In genomic region chr20:1467082-1467354, GRCh38 we compare ENCODE assay signal across 9 cellular contexts. TPM values are rescaled to one million over a fixed set of nuclear protein-coding genes. Genes with fewer than 3 reads are reported as not detected.
DNase-seq lines count a peak whose midpoint lies in the region; ATAC-seq and TF ChIP-seq lines count a peak whose summit lies in the region.
"Had no signal": no experiment of that assay in that cellular context is flagged by ENCODE, and none has a peak within 500 bp of the region (broad histone marks: within the 10 kb centered on the region; RNA-seq: fewer than 3 reads in every experiment).

No MANE protein-coding gene starts in this region.

- 0 out of 2 replicates have a peak overlapping the region, but pooled peaks have one; percentile 3 for H3K4me3 ChIP-seq in BJ (ENCODE audit: low read depth, low read length)
- H3K4me3 ChIP-seq in IMR-90 (ENCODE audit: insufficient read depth, low read depth, low read length), result no peak overlapping the region
- H3K4me3 ChIP-seq in WERI-Rb-1 (ENCODE audit: low read depth, low read length), result no peak overlapping the region

- H4K20me1 ChIP-seq in IMR-90 (ENCODE audit: insufficient read depth, low read length), result peaks cover 31% of the 10 kb centered on the region

- ATAC-seq in IMR-90 (ENCODE audit: low read depth) (no peak), GM18519 (IDR thresholded peaks at IDR 0.05; ENCODE audit: low FRiP score, unreplicated experiment) (no peak), GM21619 (IDR thresholded peaks at IDR 0.05; ENCODE audit: unreplicated experiment) (no peak)

- no peak for TF ChIP-seq CTCF in BJ (IDR thresholded peaks at IDR 0.05; ENCODE audit: insufficient read depth, low read depth, low read length)
- TF ChIP-seq CTCF in IMR-90 (conservative IDR thresholded peaks at IDR 0.05; ENCODE audit: low read depth, low read length), result no peak
- TF ChIP-seq CTCF in neural crest cell (conservative IDR thresholded peaks at IDR 0.05), result no peak
- no peak for TF ChIP-seq CTCF in WERI-Rb-1 (IDR thresholded peaks at IDR 0.05; ENCODE audit: low read depth, low read length)

- no peak overlapping the region for H3K9ac ChIP-seq in IMR-90 (ENCODE audit: low read depth, low read length)

- no peak overlapping the region for H2BK15ac ChIP-seq in IMR-90 (ENCODE audit: low read depth, low read length)

- 11% methylated on average over 2 of the region's 7 CpGs; no CpG with 5 or more reads in 1 of the 2 experiments for WGBS in IMR-90 (ENCODE audit: extremely low coverage in 2 of 2, insufficient read length in 1 of 2), 2 experiments

- H3K79me1 ChIP-seq in IMR-90 (ENCODE audit: low read depth in 1 of 2, low read length in 2 of 2), result peaks cover 25 to 43% of the 10 kb centered on the region in 2 experiments

- H3K4me2 ChIP-seq in IMR-90 (ENCODE audit: low read depth, low read length), result peak overlapping the region; percentile 45; the same call in 1 of the 2 replicates

- H3K23ac ChIP-seq in IMR-90 (ENCODE audit: low read depth, low read length), result no peak overlapping the region

- no peak overlapping the region for H4K91ac ChIP-seq in IMR-90 (ENCODE audit: insufficient read depth, low read depth, low read length)

- TF ChIP-seq RAD21 in IMR-90 (IDR thresholded peaks at IDR 0.05; ENCODE audit: low read length), result no peak

- no peak overlapping the region for H4K8ac ChIP-seq in IMR-90 (ENCODE audit: low read depth in 2 of 2, low read length in 2 of 2)

- peaks cover 12% of the 10 kb centered on the region for H3K4me1 ChIP-seq in IMR-90 (ENCODE audit: control insufficient read depth, insufficient read depth, low read length)

- no peak overlapping the region for H3K27ac Mint-ChIP-seq in neural crest cell (ENCODE audit: unreplicated experiment)

- no peak overlapping the region for H4K5ac ChIP-seq in IMR-90 (ENCODE audit: low read depth, low read length)

- peak overlapping the region; percentile 24; the same call in 1 of the 2 replicates for H2AK5ac ChIP-seq in IMR-90 (ENCODE audit: low read depth, low read length)

- H3K9me3 ChIP-seq in IMR-90 (ENCODE audit: control insufficient read depth, insufficient read depth, low read length), result no peaks in the 10 kb centered on the region
- H3K9me3 ChIP-seq in WERI-Rb-1 (ENCODE audit: severe bottlenecking), result no peaks in the 10 kb centered on the region

- intact Hi-C loops in IMR-90 (cut with micrococcal nuclease), result no loop called here

- peaks cover 3% of the 10 kb centered on the region for H3K36me3 ChIP-seq in BJ (ENCODE audit: control insufficient read depth, insufficient read depth, low read length)
- H3K36me3 ChIP-seq in IMR-90 (ENCODE audit: control insufficient read depth, insufficient read depth, low read length), result peaks cover 9% of the 10 kb centered on the region; the same call in 1 of the 2 replicates
- peaks cover 18% of the 10 kb centered on the region for H3K36me3 ChIP-seq in WERI-Rb-1

- no peak overlapping the region for H3K56ac ChIP-seq in IMR-90 (ENCODE audit: extremely low read depth, insufficient read depth, low read length)

- peak overlapping the region; percentile 87 for H3K4me3 Mint-ChIP-seq in neural crest cell

- no peak overlapping the region for H3K18ac ChIP-seq in IMR-90 (ENCODE audit: low read depth, low read length)

- TF ChIP-seq POLR2A in IMR-90 (IDR thresholded peaks at IDR 0.05; ENCODE audit: low read depth, low read length), result no peak

- in situ Hi-C loops in IMR-90 (cut with MboI; ENCODE audit: low sequenced_read_pairs), result no loop called here

- CTCF ChIA-PET in BJ (lab: Yijun Ruan, JAX) (interaction anchor here (0.9 to 6.8 kb wide), 15 partner anchors 9 to 310 kb away, joined by 3 to 71 read pairs (median 4); partner anchors contain the start of gene FKBP1A), IMR-90 (lab: Yijun Ruan, JAX) (interaction anchor here (0.7 to 1.5 kb wide), 5 partner anchors 24 to 254 kb away, joined by 3 to 11 read pairs (median 4); partner anchors contain the start of gene SIRPB2)

- H2BK5ac ChIP-seq in IMR-90 (ENCODE audit: low read depth, low read length, poor library complexity, severe bottlenecking), result no peak overlapping the region

- H3K4ac ChIP-seq in IMR-90 (ENCODE audit: low read depth, low read length), result no peak overlapping the region

- no peak for DNase-seq in BJ (ENCODE audit: low read depth)
- DNase-seq in IMR-90, result no peak
- DNase-seq in neural crest cell (ENCODE audit: low read depth, low spot score), result no peak
- no peak for DNase-seq in WERI-Rb-1
- DNase-seq in central memory CD4-positive, alpha-beta T cell, result no peak

- no peaks in the 10 kb centered on the region for H3K36me3 Mint-ChIP-seq in neural crest cell (ENCODE audit: low read depth)

- peaks cover 18% of the 10 kb centered on the region for H3K27me3 Mint-ChIP-seq in neural crest cell (ENCODE audit: low read depth)

- H2AFZ ChIP-seq in IMR-90 (replicated peaks; ENCODE audit: low read length, poor library complexity), result peak overlapping the region; percentile 47

- peaks cover 25% of the 10 kb centered on the region for H3K4me1 Mint-ChIP-seq in neural crest cell

- H3K27me3 ChIP-seq in BJ (ENCODE audit: control insufficient read depth, insufficient read depth, low read length) (no peaks in the 10 kb centered on the region), IMR-90 (ENCODE audit: control insufficient read depth, insufficient read depth, low read length) (peaks cover 2% of the 10 kb centered on the region; the same call in 1 of the 2 replicates), WERI-Rb-1 (ENCODE audit: insufficient read depth, low read depth, severe bottlenecking) (peaks cover 13% of the 10 kb centered on the region)

- H3K9me1 ChIP-seq in IMR-90 (ENCODE audit: insufficient read depth, low read length), result peaks cover 14% of the 10 kb centered on the region

- no TSS peak for BruUV-seq in IMR-90 (replicated peaks; lab: Mats Ljungman, UMichigan)

- POLR2A ChIA-PET in BJ (lab: Charles Lee) (no interaction called here), IMR-90 (lab: Charles Lee; ENCODE audit: unreplicated experiment) (interaction anchor here (0.7 kb wide), 1 partner anchor 1122 kb away, joined by 3 read pairs; no protein-coding TSS in a partner anchor)

- H3K14ac ChIP-seq in IMR-90 (replicated peaks; ENCODE audit: low read depth, low read length), result no peak overlapping the region

- H2BK20ac ChIP-seq in IMR-90 (ENCODE audit: low read depth, low read length), result no peak overlapping the region

- H3K9me3 Mint-ChIP-seq in neural crest cell, result no peaks in the 10 kb centered on the region

- dilution Hi-C loops in IMR-90 (cut with HindIII; ENCODE audit: low sequenced_read_pairs, unreplicated experiment), result no loop called here

- H3K27ac ChIP-seq in IMR-90 (ENCODE audit: insufficient read depth, low read length), result no peak overlapping the region
- H3K27ac ChIP-seq in cingulate gyrus (ENCODE audit: low read depth, low read length), result peak overlapping the region; percentile 76
- H3K27ac ChIP-seq in WERI-Rb-1, result no peak overlapping the region

- H2BK120ac ChIP-seq in IMR-90 (ENCODE audit: low read depth, low read length), result no peak overlapping the region

- H2AK9ac ChIP-seq in IMR-90 (replicated peaks; ENCODE audit: low read depth, low read length, poor library complexity), result no peak overlapping the region

TF ChIP-seq in IMR-90, 13 proteins besides CTCF, POLR2A, EP300 and RAD21:
- TF ChIP-seq CEBPB (IDR thresholded peaks at IDR 0.05; ENCODE audit: low read depth, low read length) (no peak), RCOR1 (IDR thresholded peaks at IDR 0.05; ENCODE audit: insufficient replicate concordance, low read length) (no peak), MXI1 (IDR thresholded peaks at IDR 0.05; ENCODE audit: borderline replicate concordance, low read depth, low read length) (no peak), USF2 (IDR thresholded peaks at IDR 0.05; ENCODE audit: low read depth, low read length) (no peak), NFE2L2 (IDR thresholded peaks at IDR 0.05; ENCODE audit: low read depth, low read length) (no peak), MAFK (IDR thresholded peaks at IDR 0.05; ENCODE audit: low read depth, low read length) (no peak), MAZ (IDR thresholded peaks at IDR 0.05; ENCODE audit: borderline replicate concordance, low read depth, low read length) (no peak), CHD1 (IDR thresholded peaks at IDR 0.05; ENCODE audit: low read depth, low read length) (no peak), RFX5 (IDR thresholded peaks at IDR 0.05; ENCODE audit: low read depth, low read length) (no peak), BHLHE40 (IDR thresholded peaks at IDR 0.05; ENCODE audit: low read depth, low read length) (no peak), SMC3 (IDR thresholded peaks at IDR 0.05; ENCODE audit: low read depth, low read length) (no peak), FOS (IDR thresholded peaks at IDR 0.05; ENCODE audit: low read depth, low read length) (no peak), ELK1 (IDR thresholded peaks at IDR 0.05; ENCODE audit: borderline replicate concordance, low read depth, low read length) (no peak)

RNA-seq across cellular contexts. Expression of gene NSFL1C, which starts 0.4 kb away (rescaled TPM):
- polyA plus RNA-seq in BJ (2011; rRNA removed) (27.7 and 32.4 TPM in 2 replicates), IMR-90 (2012; rRNA removed) (28.6 and 33.0 TPM in 2 replicates)
- 21.3 and 22.2 TPM in 2 replicates for polyA minus RNA-seq in BJ (2011; rRNA and poly(A)+ RNA removed)
- total RNA-seq in IMR-90 (2012; rRNA removed) (40.3 and 41.1 TPM in 2 replicates), neural crest cell (93.9 and 97.7 TPM in 2 replicates)
- 14.9 and 23.7 TPM in 2 replicates for polyA plus RNA-seq in IMR-90 (2012; cell fraction: cytosol; rRNA removed)
- polyA plus RNA-seq in IMR-90 (2012; cell fraction: nucleus; rRNA removed; ENCODE audit: low replicate concordance), result 26.2 and 57.4 TPM in 2 replicates

RNA-seq across cellular contexts. Expression of gene SIRPB2, which starts 24.2 kb away (rescaled TPM):
- polyA plus RNA-seq in BJ (2011; rRNA removed) (not detected in 2 replicates), IMR-90 (2012; rRNA removed) (not detected in 2 replicates)
- polyA minus RNA-seq in BJ (2011; rRNA and poly(A)+ RNA removed), result not detected in 2 replicates
- total RNA-seq in IMR-90 (2012; rRNA removed) (not detected in 2 replicates), neural crest cell (not detected in 2 replicates)
- polyA plus RNA-seq in IMR-90 (2012; cell fraction: cytosol; rRNA removed), result not detected in 2 replicates
- not detected in 2 replicates for polyA plus RNA-seq in IMR-90 (2012; cell fraction: nucleus; rRNA removed; ENCODE audit: low replicate concordance)
- total RNA-seq: myocyte had no signal
